In genomic region chr7:143373255-143373794, GRCh38 we compare ENCODE assay signal across 14 cellular contexts. TPM values are rescaled to one million over a fixed set of nuclear protein-coding genes. Genes with fewer than 3 reads are reported as not detected.
DNase-seq lines count a peak whose midpoint lies in the region; ATAC-seq and TF ChIP-seq lines count a peak whose summit lies in the region.
"Had no signal": no experiment of that assay in that cellular context is flagged by ENCODE, and none has a peak within 500 bp of the region (broad histone marks: within the 10 kb centered on the region; RNA-seq: fewer than 3 reads in every experiment).

No MANE protein-coding gene starts in this region.

- no peaks in the 10 kb centered on the region for H3K27me3 Mint-ChIP-seq in T-helper 17 cell
- H3K27me3 Mint-ChIP-seq in effector memory CD8-positive, alpha-beta T cell = no peaks in the 10 kb centered on the region

- POLR2A ChIA-PET in GM10248 (lab: Yijun Ruan, JAX) = no interaction called here

- H3K4me3 Mint-ChIP-seq in T-helper 17 cell = peak overlapping the region; percentile 36
- H3K4me3 Mint-ChIP-seq in effector memory CD8-positive, alpha-beta T cell = no peak overlapping the region

- no peak for ATAC-seq in T-helper 17 cell
- no peak for ATAC-seq in effector memory CD8-positive, alpha-beta T cell (replicated peaks)
- ATAC-seq: gastroesophageal sphincter, right cardiac atrium had no signal

- no peaks in the 10 kb centered on the region for H3K36me3 Mint-ChIP-seq in T-helper 17 cell (ENCODE audit: low read depth)
- peaks cover 5% of the 10 kb centered on the region for H3K36me3 Mint-ChIP-seq in effector memory CD8-positive, alpha-beta T cell (ENCODE audit: insufficient read depth)

- H3K9me3 ChIP-seq in T-helper 17 cell (ENCODE audit: control insufficient read depth, low read length, poor library complexity, severe bottlenecking) = no peaks in the 10 kb centered on the region
- H3K9me3 ChIP-seq: gastroesophageal sphincter had no signal

- DNase-seq in AG20443 (ENCODE audit: low spot score) (peak; percentile 6), GM10248 (ENCODE audit: extremely low spot score) (no peak), T-helper 17 cell (no peak), epithelial cell of proximal tubule (ENCODE audit: low read depth) (no peak), NCI-H345 (lab: John Stamatoyannopoulos, UW) (no peak), GM19240 (ENCODE audit: insufficient read length, low spot score) (no peak), SHP77 (lab: John Stamatoyannopoulos, UW) (no peak)
- no peak for DNase-seq in effector memory CD8-positive, alpha-beta T cell
- DNase-seq: NCI-H146, right cardiac atrium, T-helper 1 cell had no signal

- peaks cover 52% of the 10 kb centered on the region for H3K4me1 Mint-ChIP-seq in T-helper 17 cell
- peaks cover 55 to 57% of the 10 kb centered on the region in 2 donors for H3K4me1 Mint-ChIP-seq in effector memory CD8-positive, alpha-beta T cell (ENCODE audit: low read depth in 2 of 2)

- TF ChIP-seq CTCF in GM10248 (IDR thresholded peaks at IDR 0.05; ENCODE audit: control extremely low read depth, extremely low read depth, low read depth, missing control alignments) = peak; percentile 2
- TF ChIP-seq CTCF in epithelial cell of proximal tubule (conservative IDR thresholded peaks at IDR 0.05; ENCODE audit: low read depth, low read length) = peak; percentile 32

- no peaks in the 10 kb centered on the region for H3K9me3 Mint-ChIP-seq in effector memory CD8-positive, alpha-beta T cell

- H3K4me3 ChIP-seq in epithelial cell of proximal tubule (ENCODE audit: low read depth, low read length) = no peak overlapping the region
- H3K4me3 ChIP-seq: gastroesophageal sphincter had no signal

- no peak overlapping the region for H3K27ac Mint-ChIP-seq in T-helper 17 cell
- H3K27ac Mint-ChIP-seq in effector memory CD8-positive, alpha-beta T cell = peak overlapping the region in 1 of 2 donors; percentile 64

- CTCF ChIA-PET in GM10248 (lab: Yijun Ruan, JAX) = interaction anchor here (1.4 kb wide), 1 partner anchor 133 kb away, joined by 4 read pairs; no protein-coding TSS in a partner anchor

RNA-seq across cellular contexts. Expression of gene ZYX, which starts 7.8 kb away (rescaled TPM):
- 100 to 1,000 TPM; 151 to 165 TPM for total RNA-seq in T-helper 17 cell
- 117 and 152 TPM in 2 replicates for total RNA-seq in epithelial cell of proximal tubule

RNA-seq across cellular contexts. Expression of gene FAM131B, which starts 10.8 kb away (rescaled TPM):
- total RNA-seq in T-helper 17 cell = under 1 TPM; 0.23 to 0.42 TPM
- 0.29 and 1.5 TPM in 2 replicates for total RNA-seq in epithelial cell of proximal tubule

RNA-seq across cellular contexts. Expression of gene EPHA1, which starts 35.3 kb away (rescaled TPM):
- total RNA-seq in T-helper 17 cell = 10 to 100 TPM in 1 of 2 donors, 1 to 10 TPM in 1; 9.4 to 19.7 TPM
- 4.5 and 14.4 TPM in 2 replicates for total RNA-seq in epithelial cell of proximal tubule
- total RNA-seq: NCI-H460 had no signal

RNA-seq across cellular contexts. Expression of gene CLCN1, which starts 57.4 kb away (rescaled TPM):
- total RNA-seq in T-helper 17 cell (not detected), epithelial cell of proximal tubule (not detected in 2 replicates)
- total RNA-seq: aorta, gastroesophageal sphincter, right cardiac atrium had no signal
